1 cellular context compared by ENCODE assay signal in genomic region chr3:23809840-23810341, GRCh38.
TF ChIP-seq lines count a peak whose summit lies in the region.

No MANE protein-coding gene starts in this region.

TF ChIP-seq in liver, 16 proteins besides CTCF, POLR2A, EP300 and RAD21 (continued from another document):
- no peak for TF ChIP-seq JUND (IDR thresholded peaks at IDR 0.05)
